1 cellular context compared by ENCODE assay signal in the genomic region with DNA sequence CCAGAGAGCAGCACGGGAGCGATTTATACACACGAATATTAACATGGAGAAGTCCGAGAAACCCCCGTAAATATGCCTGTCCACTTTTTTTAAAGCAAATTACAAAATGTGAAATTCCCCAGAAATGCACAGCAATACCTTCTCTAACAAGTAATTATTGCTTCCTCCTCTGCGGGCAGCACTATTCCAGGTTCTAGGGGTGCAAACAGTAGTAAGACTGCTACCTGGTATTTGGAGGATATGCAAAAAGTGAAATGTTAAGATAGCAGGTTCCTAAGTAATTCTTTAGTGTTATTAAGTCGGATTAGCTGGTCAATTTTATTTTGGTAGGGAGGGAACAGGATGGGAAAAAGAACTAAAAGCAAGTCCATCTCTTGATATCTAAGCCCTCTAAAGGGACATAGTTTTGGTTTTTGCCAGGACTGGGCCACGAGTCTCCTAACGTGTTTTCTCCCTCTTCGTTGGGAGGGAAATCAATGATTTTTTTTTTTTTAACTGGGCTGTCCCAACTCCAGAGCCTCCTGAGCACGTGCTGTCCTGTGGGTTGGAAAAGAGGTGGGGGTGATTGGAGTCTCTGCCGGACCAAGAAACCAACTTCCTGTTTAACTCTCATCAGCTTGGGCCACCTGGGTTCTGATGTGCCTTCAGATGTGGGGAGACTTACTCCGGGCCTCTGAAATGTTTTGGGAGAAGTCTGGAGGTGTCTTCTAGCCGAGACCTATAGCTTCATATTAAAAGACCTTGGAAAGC.
TF ChIP-seq lines count a peak whose summit lies in the region.

No MANE protein-coding gene starts in this region.

TF ChIP-seq in IMR-90, 13 proteins besides CTCF, POLR2A, EP300 and RAD21 (continued from another document):
- no peak for TF ChIP-seq SMC3 (IDR thresholded peaks at IDR 0.05; ENCODE audit: low read depth, low read length)
TF ChIP-seq in IMR-90: peak in this region for 0.
